13 cellular contexts compared by ENCODE assay signal in the genomic region with DNA sequence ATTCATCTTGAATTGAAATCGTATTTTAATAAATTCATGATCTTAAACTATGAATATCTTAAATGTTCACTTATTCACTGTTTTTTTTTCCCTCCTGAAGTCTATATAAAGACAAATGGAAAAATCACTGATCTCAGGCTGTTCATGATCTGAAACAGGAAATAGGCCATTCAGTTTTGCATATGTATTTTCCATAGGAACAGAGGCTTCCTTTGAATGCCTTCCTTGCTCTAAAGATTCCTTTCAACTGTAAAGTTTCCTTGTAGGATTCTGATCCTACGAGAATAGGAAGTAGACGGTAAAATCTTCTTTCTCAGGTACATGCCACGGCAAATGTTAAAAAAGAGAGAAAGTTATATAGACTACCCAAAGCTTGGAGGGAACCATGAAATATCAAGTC.
DNase-seq lines count a peak whose midpoint lies in the region.
"Had no signal": no experiment of that assay in that cellular context is flagged by ENCODE, and none has a peak within 500 bp of the region (broad histone marks: within the 10 kb centered on the region; RNA-seq: fewer than 3 reads in every experiment).

No MANE protein-coding gene starts in this region.

- H3K36me3 ChIP-seq in HUES48 (ENCODE audit: control insufficient read depth, insufficient read depth, low read length): no peaks in the 10 kb centered on the region
- H3K36me3 ChIP-seq in iPS DF 6.9 (ENCODE audit: control insufficient read depth, insufficient read depth, low read length): no peaks in the 10 kb centered on the region

- intact Hi-C loops in head of caudate nucleus (cut with DNase I): no loop called here

- DNase-seq in RPMI7951 (ENCODE audit: low read depth): peak; percentile 1
- DNase-seq in iPS DF 6.9 (ENCODE audit: low read depth, low spot score): peak; percentile 13
- DNase-seq in putamen (ENCODE audit: low spot score): no peak
- no peak for DNase-seq in NCI-H526 (lab: John Stamatoyannopoulos, UW)
- DNase-seq in head of caudate nucleus: no peak
- no peak for DNase-seq in activated CD4-positive, alpha-beta T cell treated with anti-CD3 and anti-CD28 coated beads, Interleukin-2, amount 10 ng/mL, durations not matched to agents 7 days and 5 days
- DNase-seq: CD8-positive, alpha-beta memory T cell; DMS53; GF-D8 had no signal

- H3K4me1 ChIP-seq in HUES48 (ENCODE audit: control insufficient read depth, insufficient read depth, low read length) (peaks cover 30% of the 10 kb centered on the region), iPS DF 6.9 (ENCODE audit: control insufficient read depth, insufficient read depth, low read length) (no peaks in the 10 kb centered on the region)
- H3K4me1 ChIP-seq: A549 had no signal

- H3K9ac ChIP-seq in HUES48 (ENCODE audit: low read depth, low read length): no peak overlapping the region

- POLR2A ChIA-PET in activated CD4-positive, alpha-beta T cell treated with anti-CD3 and anti-CD28 coated beads, Interleukin-2, amount 10 ng/mL, durations not matched to agents 7 days and 5 days (lab: Charles Lee): no interaction called here

- no peaks in the 10 kb centered on the region for H3K36me3 Mint-ChIP-seq in activated CD4-positive, alpha-beta T cell treated with anti-CD3 and anti-CD28 coated beads, Interleukin-2, amount 10 ng/mL, durations not matched to agents 7 days and 5 days (ENCODE audit: low read depth)
- H3K36me3 Mint-ChIP-seq: IgD-negative memory B cell had no signal

- CTCF ChIA-PET in activated CD4-positive, alpha-beta T cell treated with anti-CD3 and anti-CD28 coated beads, Interleukin-2, amount 10 ng/mL, durations not matched to agents 7 days and 5 days (lab: Charles Lee): no interaction called here

- no peaks in the 10 kb centered on the region for H3K4me1 Mint-ChIP-seq in activated CD4-positive, alpha-beta T cell treated with anti-CD3 and anti-CD28 coated beads, Interleukin-2, amount 10 ng/mL, durations not matched to agents 7 days and 5 days
- H3K4me1 Mint-ChIP-seq: CD8-positive, alpha-beta memory T cell had no signal

- no peaks in the 10 kb centered on the region for H3K9me3 Mint-ChIP-seq in activated CD4-positive, alpha-beta T cell treated with anti-CD3 and anti-CD28 coated beads, Interleukin-2, amount 10 ng/mL, durations not matched to agents 7 days and 5 days
- H3K9me3 Mint-ChIP-seq: CD8-positive, alpha-beta memory T cell had no signal

- H3K27me3 ChIP-seq in HUES48 (ENCODE audit: control insufficient read depth, insufficient read depth, low read length) (no peaks in the 10 kb centered on the region), iPS DF 6.9 (ENCODE audit: control insufficient read depth, insufficient read depth, low read length) (no peaks in the 10 kb centered on the region)

- H3K9me3 ChIP-seq in HUES48 (ENCODE audit: control insufficient read depth, insufficient read depth, low read length) (no peaks in the 10 kb centered on the region), iPS DF 6.9 (ENCODE audit: control insufficient read depth, insufficient read depth, low read length) (no peaks in the 10 kb centered on the region)
- H3K9me3 ChIP-seq: A549 had no signal

- H3K27me3 Mint-ChIP-seq in activated CD4-positive, alpha-beta T cell treated with anti-CD3 and anti-CD28 coated beads, Interleukin-2, amount 10 ng/mL, durations not matched to agents 7 days and 5 days: peaks cover 20% of the 10 kb centered on the region

- H3K27ac ChIP-seq in HUES48 (ENCODE audit: low read depth, low read length) (peak overlapping the region; percentile 79), iPS DF 6.9 (ENCODE audit: low read length) (no peak overlapping the region)
- H3K27ac ChIP-seq: A549, HL-60 had no signal

- no CpG with 5 or more reads among the region's 4 CpGs for WGBS in iPS DF 6.9 (ENCODE audit: insufficient coverage, insufficient read length)

- H3K27ac Mint-ChIP-seq in activated CD4-positive, alpha-beta T cell treated with anti-CD3 and anti-CD28 coated beads, Interleukin-2, amount 10 ng/mL, durations not matched to agents 7 days and 5 days: no peak overlapping the region
- H3K27ac Mint-ChIP-seq: CD8-positive, alpha-beta memory T cell; IgD-negative memory B cell had no signal

- H3K4me3 Mint-ChIP-seq in activated CD4-positive, alpha-beta T cell treated with anti-CD3 and anti-CD28 coated beads, Interleukin-2, amount 10 ng/mL, durations not matched to agents 7 days and 5 days: no peak overlapping the region
- H3K4me3 Mint-ChIP-seq: CD8-positive, alpha-beta memory T cell; IgD-negative memory B cell had no signal

- 0 out of 2 replicates have a peak overlapping the region, but pooled peaks have one; percentile 15 for H3K4me3 ChIP-seq in HUES48 (ENCODE audit: low read depth, low read length)
- no peak overlapping the region for H3K4me3 ChIP-seq in iPS DF 6.9 (ENCODE audit: low read length)
- H3K4me3 ChIP-seq: A549 had no signal

Comparison
In these comparisons a context has a peak if more than half of its experiments do, and no peak if none do; other contexts are left out.
1. DNase-seq: peak in RPMI7951 (single experiment) and iPS DF 6.9 (single experiment); none in putamen (single experiment), NCI-H526 (0 of 2), head of caudate nucleus (0 of 42) and activated CD4-positive, alpha-beta T cell treated with anti-CD3 and anti-CD28 coated beads, Interleukin-2, amount 10 ng/mL, durations not matched to agents 7 days and 5 days (single experiment).